Comparison of ENCODE assay signal across 14 cellular contexts in the genomic region with DNA sequence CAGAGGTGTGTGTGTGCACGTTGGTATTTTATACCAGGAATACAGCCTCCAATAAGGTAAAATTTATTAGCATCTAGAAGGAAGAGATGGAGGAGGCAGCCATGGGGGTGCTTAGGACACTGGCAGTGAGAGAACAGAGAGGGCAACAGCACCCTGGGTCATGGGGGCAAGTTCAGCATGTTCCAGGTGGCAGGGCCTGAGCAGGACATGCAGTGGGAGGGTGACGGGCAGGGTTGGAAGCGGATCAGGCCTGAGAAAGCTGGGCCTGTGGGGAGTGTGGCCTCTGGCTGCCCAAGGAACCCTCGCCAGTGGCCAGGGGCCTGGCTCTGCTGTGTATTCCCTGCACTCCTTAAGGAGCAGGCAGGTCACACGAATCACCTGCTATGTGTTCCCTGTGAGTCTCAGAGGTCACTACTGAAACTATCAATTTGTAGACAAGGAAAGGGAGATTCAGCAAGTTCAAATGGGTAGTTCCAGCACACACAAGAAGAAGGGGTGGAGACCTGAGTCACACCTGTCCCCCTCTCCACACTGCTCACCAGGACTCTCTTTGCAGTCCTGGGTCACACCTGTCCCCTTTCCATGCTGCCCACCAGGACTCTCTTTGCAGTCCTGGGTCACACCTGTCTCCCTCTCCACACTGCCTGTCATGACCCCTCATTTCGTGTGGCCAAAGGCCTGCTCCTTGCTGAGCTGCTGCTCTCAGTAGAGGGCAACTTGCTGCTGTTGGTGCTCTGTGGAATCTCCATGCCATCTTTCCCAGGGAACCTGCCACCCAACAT.
DNase-seq lines count a peak whose midpoint lies in the region; TF ChIP-seq lines count a peak whose summit lies in the region.
"Had no signal": no experiment of that assay in that cellular context is flagged by ENCODE, and none has a peak within 500 bp of the region (broad histone marks: within the 10 kb centered on the region; RNA-seq: fewer than 3 reads in every experiment).

No MANE protein-coding gene starts in this region.

- H3K27ac Mint-ChIP-seq in activated CD4-positive, alpha-beta T cell treated with anti-CD3 and anti-CD28 coated beads, Interleukin-2, amount 10 ng/mL, durations not matched to agents 7 days and 5 days = no peak overlapping the region
- no peak overlapping the region for H3K27ac Mint-ChIP-seq in osteocyte (ENCODE audit: unreplicated experiment)

- H3K4me1 ChIP-seq in tibial nerve (no peaks in the 10 kb centered on the region), uterus (no peaks in the 10 kb centered on the region)
- H3K4me1 ChIP-seq: HAP-1 had no signal

- peak; percentile 2 for DNase-seq in activated CD4-positive, alpha-beta T cell treated with anti-CD3 and anti-CD28 coated beads, Interleukin-2, amount 10 ng/mL, durations not matched to agents 7 days and 5 days
- no peak for DNase-seq in activated CD4-positive, alpha-beta T cell treated with anti-CD3 and anti-CD28 coated beads for 4 hours
- DNase-seq in GM10248 (ENCODE audit: extremely low spot score) (peak; percentile 6), islet precursor cell (peak; percentile 44), osteocyte (ENCODE audit: extremely low spot score, unreplicated experiment) (peak; percentile 68), occipital lobe (lab: John Stamatoyannopoulos, UW) (no peak), tibial nerve (ENCODE audit: low spot score in 2 of 2) (no peak), uterus (no peak)
- DNase-seq: MG63, NCI-H1092 treated with DMSO at 0.1 percent for 48 hours, NCI-H1694 had no signal

- H3K27ac ChIP-seq in tibial nerve = no peak overlapping the region
- H3K27ac ChIP-seq in uterus = no peak overlapping the region
- H3K27ac ChIP-seq: 22Rv1; BLaER1 treated with 17β-estradiol and CSF1 and Interleukin-3, amounts not matched to agents 10 nM and 100 nM had no signal

- H3K9me3 Mint-ChIP-seq in activated CD4-positive, alpha-beta T cell treated with anti-CD3 and anti-CD28 coated beads, Interleukin-2, amount 10 ng/mL, durations not matched to agents 7 days and 5 days = no peaks in the 10 kb centered on the region
- peaks cover 4% of the 10 kb centered on the region for H3K9me3 Mint-ChIP-seq in osteocyte (ENCODE audit: unreplicated experiment)

- 73 to 79% methylated on average over 6 of the region's 6 CpGs for WGBS in tibial nerve, 2 donors

- H3K36me3 ChIP-seq in tibial nerve (no peaks in the 10 kb centered on the region), uterus (no peaks in the 10 kb centered on the region)
- H3K36me3 ChIP-seq: BLaER1 treated with 17β-estradiol and CSF1 and Interleukin-3, amounts not matched to agents 10 nM and 100 nM; HAP-1; MG63 had no signal

- CTCF ChIA-PET in activated CD4-positive, alpha-beta T cell treated with anti-CD3 and anti-CD28 coated beads, Interleukin-2, amount 10 ng/mL, durations not matched to agents 7 days and 5 days (lab: Charles Lee) = no interaction called here
- CTCF ChIA-PET in GM10248 (lab: Yijun Ruan, JAX) = no interaction called here

- no peak overlapping the region for H3K4me3 Mint-ChIP-seq in activated CD4-positive, alpha-beta T cell treated with anti-CD3 and anti-CD28 coated beads, Interleukin-2, amount 10 ng/mL, durations not matched to agents 7 days and 5 days
- no peak overlapping the region for H3K4me3 Mint-ChIP-seq in osteocyte (ENCODE audit: unreplicated experiment)

- TF ChIP-seq POLR2A in tibial nerve (IDR thresholded peaks at IDR 0.05) (no peak), uterus (IDR thresholded peaks at IDR 0.05) (no peak)

- H3K4me3 ChIP-seq in tibial nerve (no peak overlapping the region), uterus (no peak overlapping the region)
- H3K4me3 ChIP-seq: BLaER1 treated with 17β-estradiol and CSF1 and Interleukin-3, amounts not matched to agents 10 nM and 100 nM; HAP-1; MG63 had no signal

- H3K9me3 ChIP-seq in tibial nerve (no peaks in the 10 kb centered on the region), uterus (no peaks in the 10 kb centered on the region)
- H3K9me3 ChIP-seq: HAP-1, MG63 had no signal

- no peaks in the 10 kb centered on the region for H3K27me3 Mint-ChIP-seq in activated CD4-positive, alpha-beta T cell treated with anti-CD3 and anti-CD28 coated beads, Interleukin-2, amount 10 ng/mL, durations not matched to agents 7 days and 5 days
- H3K27me3 Mint-ChIP-seq in osteocyte (ENCODE audit: unreplicated experiment) = peaks cover 24% of the 10 kb centered on the region

- intact Hi-C loops in uterus (cut with DNase I; ENCODE audit: low total_unique reads) = no loop called here

- TF ChIP-seq CTCF in GM10248 (IDR thresholded peaks at IDR 0.05; ENCODE audit: control extremely low read depth, extremely low read depth, low read depth, missing control alignments) (no peak), osteocyte (IDR thresholded peaks at IDR 0.05) (no peak), tibial nerve (IDR thresholded peaks at IDR 0.05) (no peak), uterus (IDR thresholded peaks at IDR 0.05) (no peak)

- no peak for TF ChIP-seq EP300 in tibial nerve (IDR thresholded peaks at IDR 0.05)

- H3K27me3 ChIP-seq in tibial nerve (no peaks in the 10 kb centered on the region), uterus (no peaks in the 10 kb centered on the region)
- H3K27me3 ChIP-seq: BLaER1 treated with 17β-estradiol and CSF1 and Interleukin-3, amounts not matched to agents 10 nM and 100 nM; MG63 had no signal

- no peaks in the 10 kb centered on the region for H3K36me3 Mint-ChIP-seq in activated CD4-positive, alpha-beta T cell treated with anti-CD3 and anti-CD28 coated beads, Interleukin-2, amount 10 ng/mL, durations not matched to agents 7 days and 5 days (ENCODE audit: low read depth)
- H3K36me3 Mint-ChIP-seq in osteocyte (ENCODE audit: unreplicated experiment) = no peaks in the 10 kb centered on the region

- H3K4me1 Mint-ChIP-seq in activated CD4-positive, alpha-beta T cell treated with anti-CD3 and anti-CD28 coated beads, Interleukin-2, amount 10 ng/mL, durations not matched to agents 7 days and 5 days = no peaks in the 10 kb centered on the region
- H3K4me1 Mint-ChIP-seq in osteocyte (ENCODE audit: unreplicated experiment) = no peaks in the 10 kb centered on the region

- POLR2A ChIA-PET in activated CD4-positive, alpha-beta T cell treated with anti-CD3 and anti-CD28 coated beads, Interleukin-2, amount 10 ng/mL, durations not matched to agents 7 days and 5 days (lab: Charles Lee) = no interaction called here
- POLR2A ChIA-PET in GM10248 (lab: Yijun Ruan, JAX) = no interaction called here

Comparison
In these comparisons a context has a peak if more than half of its experiments do, and no peak if none do; other contexts are left out.
1. DNase-seq: peak in activated CD4-positive, alpha-beta T cell treated with anti-CD3 and anti-CD28 coated beads, Interleukin-2, amount 10 ng/mL, durations not matched to agents 7 days and 5 days (single experiment), GM10248 (single experiment), islet precursor cell (single experiment) and osteocyte (single experiment); none in activated CD4-positive, alpha-beta T cell treated with anti-CD3 and anti-CD28 coated beads for 4 hours (0 of 2), occipital lobe (single experiment), tibial nerve (0 of 2) and uterus (0 of 2).